In genomic region chr22:22650398-22650797, GRCh38 we compare ENCODE assay signal across 12 cellular contexts. TPM values are rescaled to one million over a fixed set of nuclear protein-coding genes. Genes with fewer than 3 reads are reported as not detected.
"Had no signal": no experiment of that assay in that cellular context is flagged by ENCODE, and none has a peak within 500 bp of the region (broad histone marks: within the 10 kb centered on the region; RNA-seq: fewer than 3 reads in every experiment).

No MANE protein-coding gene starts in this region.

RNA-seq across cellular contexts. Expression of gene GGTLC2, which starts 6.0 kb away (rescaled TPM):
- total RNA-seq: NCI-H460, OCI-LY7, PC-3, PC-9, Peyer's patch, Right ventricle myocardium inferior, Right ventricle myocardium superior, RPMI7951, SJCRH30, SJSA1, SK-MEL-5 had no signal
- polyA plus RNA-seq: SK-N-SH had no signal
